Comparison of ENCODE assay signal across 19 cellular contexts in the genomic region with DNA sequence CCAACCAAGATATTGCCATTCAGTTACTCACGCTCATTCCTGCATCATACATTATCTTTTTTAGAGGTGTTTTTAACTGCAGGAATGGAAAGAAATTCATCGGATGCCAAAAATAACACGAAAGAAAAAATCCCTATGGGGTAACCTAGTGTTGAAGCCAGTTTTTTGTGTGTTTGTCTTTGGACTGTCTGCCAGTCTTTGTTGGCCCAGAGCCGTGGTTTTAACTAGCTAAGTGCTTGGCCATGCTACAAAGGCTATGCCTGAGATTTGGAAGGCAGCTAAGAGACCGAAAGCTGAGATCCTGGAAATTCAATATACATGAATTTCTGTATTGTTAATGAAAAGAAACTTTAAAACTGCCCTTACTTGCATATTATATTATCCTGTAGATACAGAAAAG.
"Had no signal": no experiment of that assay in that cellular context is flagged by ENCODE, and none has a peak within 500 bp of the region (broad histone marks: within the 10 kb centered on the region; RNA-seq: fewer than 3 reads in every experiment).

No MANE protein-coding gene starts in this region.

- H3K9me3 ChIP-seq: prostate gland, upper lobe of right lung had no signal

- H3K4me3 ChIP-seq: body of pancreas, lung, mucosa of descending colon, prostate gland, sigmoid colon, upper lobe of right lung had no signal

- H3K27me3 ChIP-seq: body of pancreas, sigmoid colon, upper lobe of right lung had no signal

- H3K36me3 ChIP-seq: prostate gland, sigmoid colon, upper lobe of right lung had no signal

- ATAC-seq: activated T-helper 17 cell treated with anti-CD3 and anti-CD28 coated beads, Interleukin-2, amount 50 U/mL, for 72 hours; body of pancreas; mucosa of descending colon; naive thymus-derived CD8-positive, alpha-beta T cell; stimulated activated naive CD8-positive, alpha-beta T cell treated with anti-CD3 and anti-CD28 coated beads, Interleukin-15, Interleukin-2, amounts not matched to agents 100 U/mL and 50 U/mL, for 24 hours; upper lobe of right lung had no signal

- H3K4me1 ChIP-seq: body of pancreas, prostate gland, sigmoid colon, upper lobe of right lung had no signal

- H3K27ac ChIP-seq: body of pancreas, prostate gland, sigmoid colon, upper lobe of right lung had no signal

- DNase-seq: activated CD4-positive, alpha-beta T cell treated with anti-CD3 and anti-CD28 coated beads, Interleukin-2, amount 50 U/mL, for 1 hour; activated naive CD4-positive, alpha-beta T cell treated with anti-CD3 and anti-CD28 coated beads for 36 hours; activated T-cell treated with anti-CD3 and anti-CD28 coated beads for 4 hours; body of pancreas; dermis blood vessel endothelial cell; endodermal cell; erythroblast; hippocampal formation; mucosa of descending colon; naive thymus-derived CD8-positive, alpha-beta T cell; sigmoid colon; stimulated activated CD4-positive, alpha-beta T cell treated with anti-CD3 and anti-CD28 coated beads, Interleukin-2, amount 100 ng/mL, for 48 hours; stimulated activated CD8-positive, alpha-beta memory T cell treated with anti-CD3 and anti-CD28 coated beads, Interleukin-4, amount 100 ng/mL, for 48 hours; stimulated activated naive CD8-positive, alpha-beta T cell treated with anti-CD3 and anti-CD28 coated beads, Interleukin-15, Interleukin-2, amounts not matched to agents 100 U/mL and 50 U/mL, for 24 hours; T-helper 2 cell; upper lobe of right lung had no signal
